In genomic region chr7:3780525-3780924, GRCh38 we compare ENCODE assay signal across 19 cellular contexts.
"Had no signal": no experiment of that assay in that cellular context is flagged by ENCODE, and none has a peak within 500 bp of the region (broad histone marks: within the 10 kb centered on the region; RNA-seq: fewer than 3 reads in every experiment).

No MANE protein-coding gene starts in this region.

- H3K9me2 ChIP-seq: SK-N-SH had no signal

- H3K4me2 ChIP-seq: SK-N-SH had no signal

- H3K27ac ChIP-seq: RWPE1 had no signal

- DNase-seq: KBM-7, MV-4-11, NCI-H1048, NCI-H1105 treated with DMSO at 0.1 percent for 48 hours, NCI-H1417 treated with DMSO at 0.1 percent for 48 hours, NCI-H146, NCI-H1694 treated with DMSO at 0.1 percent for 48 hours, NCI-H1930, NCI-H2081, NCI-H2107, NCI-H226, NCI-H446, NCI-H510A, NCI-H524 treated with DMSO at 0.1 percent for 48 hours, NCI-H69, NCI-H774, SHP77, SK-N-SH had no signal
